In the genomic region with DNA sequence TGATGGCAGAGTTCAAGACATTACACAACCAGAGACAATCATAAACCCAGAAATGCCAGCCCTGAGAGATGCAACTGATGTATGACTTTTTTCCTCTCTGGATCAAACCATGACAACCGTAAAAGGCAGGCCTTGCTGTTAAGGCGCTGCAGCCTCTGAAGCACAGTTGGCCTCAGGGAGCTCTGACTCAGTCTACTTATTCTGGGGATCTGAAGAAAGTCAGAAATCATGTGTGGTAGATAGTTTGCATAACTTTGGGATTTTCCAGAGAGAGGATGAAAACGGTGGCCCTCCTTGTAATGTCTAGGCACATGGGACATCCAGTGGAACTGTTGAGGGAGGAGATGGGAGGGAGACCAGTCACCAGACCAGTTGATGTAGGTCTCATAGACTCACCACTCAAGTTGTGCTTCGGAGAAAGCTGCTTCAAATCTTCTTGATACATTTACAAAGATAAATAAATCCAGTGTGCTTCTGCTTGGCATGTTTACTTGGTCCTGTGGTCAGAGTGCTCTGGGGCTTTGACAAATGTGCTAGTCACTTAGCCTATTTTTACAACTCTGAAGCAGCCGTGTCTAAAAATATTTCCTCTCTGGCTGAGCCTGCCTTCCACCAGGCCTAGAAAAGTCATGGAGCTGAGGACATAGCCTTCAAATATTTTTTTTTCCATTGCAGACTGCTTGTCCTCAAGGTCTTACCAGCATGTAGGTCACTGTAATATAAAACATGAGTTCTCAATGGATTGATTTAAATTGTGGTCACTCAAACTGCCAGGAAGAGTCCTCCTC, we compare ENCODE assay signal across 1 cellular context.
A peak's percentile ranks its signal among the peaks of the same experiment; 100 is the strongest.
TF ChIP-seq lines count a peak whose summit lies in the region.

No MANE protein-coding gene starts in this region.

TF ChIP-seq in liver, 16 proteins besides CTCF, POLR2A, EP300 and RAD21 (continued from another document):
- TF ChIP-seq, protein P1, sequence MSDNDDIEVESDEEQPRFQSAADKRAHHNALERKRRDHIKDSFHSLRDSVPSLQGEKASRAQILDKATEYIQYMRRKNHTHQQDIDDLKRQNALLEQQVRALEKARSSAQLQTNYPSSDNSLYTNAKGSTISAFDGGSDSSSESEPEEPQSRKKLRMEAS (IDR thresholded peaks at IDR 0.05): no peak
- TF ChIP-seq RXRA (IDR thresholded peaks at IDR 0.05) (peak in 1 of 2 donors; percentile 11), TAF1 (conservative IDR thresholded peaks at IDR 0.05) (no peak), HNF4G (IDR thresholded peaks at IDR 0.05) (no peak), FOXA1 (IDR thresholded peaks at IDR 0.05) (no peak), NR2F2 (IDR thresholded peaks at IDR 0.05) (peak; percentile 18), HNF4A (conservative IDR thresholded peaks at IDR 0.05) (no peak), SP1 (IDR thresholded peaks at IDR 0.05) (peak; percentile 29), EGR1 (IDR thresholded peaks at IDR 0.05; ENCODE audit: low read depth in 2 of 2) (no peak), GABPA (IDR thresholded peaks at IDR 0.05 in 1 of 2, conservative IDR thresholded peaks at IDR 0.05 in 1 of 2) (no peak)
- TF ChIP-seq, protein P2, sequence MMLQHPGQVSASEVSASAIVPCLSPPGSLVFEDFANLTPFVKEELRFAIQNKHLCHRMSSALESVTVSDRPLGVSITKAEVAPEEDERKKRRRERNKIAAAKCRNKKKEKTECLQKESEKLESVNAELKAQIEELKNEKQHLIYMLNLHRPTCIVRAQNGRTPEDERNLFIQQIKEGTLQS (IDR thresholded peaks at IDR 0.05): no peak
- TF ChIP-seq, protein P3, sequence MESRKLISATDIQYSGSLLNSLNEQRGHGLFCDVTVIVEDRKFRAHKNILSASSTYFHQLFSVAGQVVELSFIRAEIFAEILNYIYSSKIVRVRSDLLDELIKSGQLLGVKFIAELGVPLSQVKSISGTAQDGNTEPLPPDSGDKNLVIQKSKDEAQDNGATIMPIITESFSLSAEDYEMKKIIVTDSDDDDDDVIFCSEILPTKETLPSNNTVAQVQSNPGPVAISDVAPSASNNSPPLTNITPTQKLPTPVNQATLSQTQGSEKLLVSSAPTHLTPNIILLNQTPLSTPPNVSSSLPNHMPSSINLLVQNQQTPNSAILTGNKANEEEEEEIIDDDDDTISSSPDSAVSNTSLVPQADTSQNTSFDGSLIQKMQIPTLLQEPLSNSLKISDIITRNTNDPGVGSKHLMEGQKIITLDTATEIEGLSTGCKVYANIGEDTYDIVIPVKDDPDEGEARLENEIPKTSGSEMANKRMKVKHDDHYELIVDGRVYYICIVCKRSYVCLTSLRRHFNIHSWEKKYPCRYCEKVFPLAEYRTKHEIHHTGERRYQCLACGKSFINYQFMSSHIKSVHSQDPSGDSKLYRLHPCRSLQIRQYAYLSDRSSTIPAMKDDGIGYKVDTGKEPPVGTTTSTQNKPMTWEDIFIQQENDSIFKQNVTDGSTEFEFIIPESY (IDR thresholded peaks at IDR 0.05): no peak
- TF ChIP-seq, protein P4, sequence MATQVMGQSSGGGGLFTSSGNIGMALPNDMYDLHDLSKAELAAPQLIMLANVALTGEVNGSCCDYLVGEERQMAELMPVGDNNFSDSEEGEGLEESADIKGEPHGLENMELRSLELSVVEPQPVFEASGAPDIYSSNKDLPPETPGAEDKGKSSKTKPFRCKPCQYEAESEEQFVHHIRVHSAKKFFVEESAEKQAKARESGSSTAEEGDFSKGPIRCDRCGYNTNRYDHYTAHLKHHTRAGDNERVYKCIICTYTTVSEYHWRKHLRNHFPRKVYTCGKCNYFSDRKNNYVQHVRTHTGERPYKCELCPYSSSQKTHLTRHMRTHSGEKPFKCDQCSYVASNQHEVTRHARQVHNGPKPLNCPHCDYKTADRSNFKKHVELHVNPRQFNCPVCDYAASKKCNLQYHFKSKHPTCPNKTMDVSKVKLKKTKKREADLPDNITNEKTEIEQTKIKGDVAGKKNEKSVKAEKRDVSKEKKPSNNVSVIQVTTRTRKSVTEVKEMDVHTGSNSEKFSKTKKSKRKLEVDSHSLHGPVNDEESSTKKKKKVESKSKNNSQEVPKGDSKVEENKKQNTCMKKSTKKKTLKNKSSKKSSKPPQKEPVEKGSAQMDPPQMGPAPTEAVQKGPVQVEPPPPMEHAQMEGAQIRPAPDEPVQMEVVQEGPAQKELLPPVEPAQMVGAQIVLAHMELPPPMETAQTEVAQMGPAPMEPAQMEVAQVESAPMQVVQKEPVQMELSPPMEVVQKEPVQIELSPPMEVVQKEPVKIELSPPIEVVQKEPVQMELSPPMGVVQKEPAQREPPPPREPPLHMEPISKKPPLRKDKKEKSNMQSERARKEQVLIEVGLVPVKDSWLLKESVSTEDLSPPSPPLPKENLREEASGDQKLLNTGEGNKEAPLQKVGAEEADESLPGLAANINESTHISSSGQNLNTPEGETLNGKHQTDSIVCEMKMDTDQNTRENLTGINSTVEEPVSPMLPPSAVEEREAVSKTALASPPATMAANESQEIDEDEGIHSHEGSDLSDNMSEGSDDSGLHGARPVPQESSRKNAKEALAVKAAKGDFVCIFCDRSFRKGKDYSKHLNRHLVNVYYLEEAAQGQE (IDR thresholded peaks at IDR 0.05): no peak
